ENCODE assay signal across 18 cellular contexts in the genomic region with DNA sequence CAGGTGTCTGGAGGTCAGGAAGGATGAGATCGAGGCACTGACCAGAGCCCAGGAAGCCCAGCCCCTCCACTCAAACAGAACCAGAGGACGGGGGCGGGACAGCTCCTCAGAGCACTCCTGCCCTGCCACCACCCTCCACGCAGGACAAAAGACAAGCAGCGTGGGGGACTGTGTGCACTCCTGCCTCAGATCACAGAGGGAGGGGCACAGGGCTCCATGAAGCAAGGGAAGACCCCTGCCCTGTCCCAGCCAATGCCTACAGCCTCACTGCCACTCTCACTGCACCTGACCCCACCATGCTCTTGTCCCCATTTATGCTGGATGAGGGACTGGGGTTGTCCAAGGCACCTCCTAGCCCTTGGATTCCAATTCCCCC.
A peak's percentile ranks its signal among the peaks of the same experiment; 100 is the strongest.
DNase-seq lines count a peak whose midpoint lies in the region; ATAC-seq, FAIRE-seq and TF ChIP-seq lines count a peak whose summit lies in the region.
"Had no signal": no experiment of that assay in that cellular context is flagged by ENCODE, and none has a peak within 500 bp of the region (broad histone marks: within the 10 kb centered on the region; RNA-seq: fewer than 3 reads in every experiment).

No MANE protein-coding gene starts in this region.

- TF ChIP-seq POLR2A in GM12891 (IDR thresholded peaks at IDR 0.05; ENCODE audit: low read depth, low read length) = no peak

- TF ChIP-seq CTCF in neural cell (IDR thresholded peaks at IDR 0.05; ENCODE audit: poor library complexity, severe bottlenecking) = no peak

- DNase-seq in T-helper 2 cell treated with Interferon-gamma antibody and Interleukin-4, amounts not matched to agents 5 μg/mL and 100 μg/mL, for 36 hours (ENCODE audit: low spot score) = no peak
- DNase-seq in T-helper 2 cell (no peak), GM12891 (ENCODE audit: insufficient read length, low spot score) (no peak), SW 1271 (lab: John Stamatoyannopoulos, UW) (no peak), T-helper 9 cell (no peak)
- DNase-seq in activated naive CD4-positive, alpha-beta T cell treated with anti-CD3 and anti-CD28 coated beads, Interleukin-2, amount 50 U/mL, for 72 hours (ENCODE audit: low spot score in 2 of 2) = no peak
- DNase-seq: activated CD8-positive, alpha-beta memory T cell treated with anti-CD3 and anti-CD28 coated beads, Interleukin-2, amount 50 U/mL, for 48 hours; NCI-H1048; PC-9; stimulated activated naive B cell treated with anti-CD40 and anti-IgM and Interleukin-4, amounts not matched to agents 10 μg/mL and 1 μg/mL and 100 μg/mL, for 72 hours had no signal

- H3K36me3 ChIP-seq in neural cell (ENCODE audit: insufficient read depth, low read length) = no peaks in the 10 kb centered on the region

- no peaks in the 10 kb centered on the region for H3K27me3 ChIP-seq in neural cell (ENCODE audit: insufficient read depth, low read depth, low read length)

- H3K9me3 ChIP-seq in neural cell (ENCODE audit: low read length) = no peaks in the 10 kb centered on the region
- H3K9me3 ChIP-seq: prostate gland had no signal

- peaks cover 16% of the 10 kb centered on the region for H3K4me1 Mint-ChIP-seq in T-helper 2 cell treated with Interferon-gamma antibody and Interleukin-4, amounts not matched to agents 5 μg/mL and 100 μg/mL, for 36 hours (ENCODE audit: low read depth)

- ATAC-seq in activated naive CD4-positive, alpha-beta T cell treated with anti-CD3 and anti-CD28 coated beads, Interleukin-2, amount 50 U/mL, for 72 hours = peak in 1 of 2 donors; percentile 21
- ATAC-seq in HG03175 (IDR thresholded peaks at IDR 0.05; ENCODE audit: unreplicated experiment) = no peak
- ATAC-seq: K562 had no signal

- peak overlapping the region; percentile 46 for H3K4me3 Mint-ChIP-seq in T-helper 2 cell treated with Interferon-gamma antibody and Interleukin-4, amounts not matched to agents 5 μg/mL and 100 μg/mL, for 36 hours
- H3K4me3 Mint-ChIP-seq: stimulated activated naive B cell treated with anti-CD40 and anti-IgM and Interleukin-4, amounts not matched to agents 10 μg/mL and 1 μg/mL and 100 μg/mL, for 72 hours had no signal

- TF ChIP-seq RAD21 in neural cell (conservative IDR thresholded peaks at IDR 0.05) = no peak

- no peak overlapping the region for H3K9ac ChIP-seq in neural cell (ENCODE audit: low read length)

- H3K4me2 ChIP-seq in neural cell (ENCODE audit: low read length) = no peak overlapping the region
- H3K4me2 ChIP-seq: PC-9, smooth muscle cell had no signal

- no peaks in the 10 kb centered on the region for H3K27me3 Mint-ChIP-seq in T-helper 2 cell treated with Interferon-gamma antibody and Interleukin-4, amounts not matched to agents 5 μg/mL and 100 μg/mL, for 36 hours (ENCODE audit: low read depth)

- no peaks in the 10 kb centered on the region for H3K9me2 ChIP-seq in neural cell (ENCODE audit: insufficient read depth, low read length)

- H3F3A ChIP-seq in neural cell (ENCODE audit: insufficient read depth, low read length, poor library complexity, severe bottlenecking) = no peaks in the 10 kb centered on the region

- no peak overlapping the region for H2AFZ ChIP-seq in neural cell (ENCODE audit: low read depth, low read length)
- H2AFZ ChIP-seq: PC-9 had no signal

- H3K27ac ChIP-seq in neural cell (ENCODE audit: low read length) = no peak overlapping the region
- H3K27ac ChIP-seq: HL-60, PC-9, prostate gland had no signal

- H3K4me3 ChIP-seq in neural cell (ENCODE audit: low read length) = no peak overlapping the region
- H3K4me3 ChIP-seq: K562, PC-9, prostate gland, smooth muscle cell had no signal

- H3K79me2 ChIP-seq in neural cell (replicated peaks; ENCODE audit: insufficient read depth, low read length) = no peaks in the 10 kb centered on the region

- H3K9me3 Mint-ChIP-seq in T-helper 2 cell treated with Interferon-gamma antibody and Interleukin-4, amounts not matched to agents 5 μg/mL and 100 μg/mL, for 36 hours = no peaks in the 10 kb centered on the region
- H3K9me3 Mint-ChIP-seq in activated naive CD4-positive, alpha-beta T cell treated with anti-CD3 and anti-CD28 coated beads, Interleukin-2, amount 50 U/mL, for 72 hours = no peaks in the 10 kb centered on the region
- H3K9me3 Mint-ChIP-seq: stimulated activated naive B cell treated with anti-CD40 and anti-IgM and Interleukin-4, amounts not matched to agents 10 μg/mL and 1 μg/mL and 100 μg/mL, for 72 hours had no signal

- H3K36me3 Mint-ChIP-seq in T-helper 2 cell treated with Interferon-gamma antibody and Interleukin-4, amounts not matched to agents 5 μg/mL and 100 μg/mL, for 36 hours (ENCODE audit: low read depth) = no peaks in the 10 kb centered on the region
- peaks cover 0 to 7% of the 10 kb centered on the region in 2 donors for H3K36me3 Mint-ChIP-seq in activated naive CD4-positive, alpha-beta T cell treated with anti-CD3 and anti-CD28 coated beads, Interleukin-2, amount 50 U/mL, for 72 hours
- H3K36me3 Mint-ChIP-seq: stimulated activated naive B cell treated with anti-CD40 and anti-IgM and Interleukin-4, amounts not matched to agents 10 μg/mL and 1 μg/mL and 100 μg/mL, for 72 hours had no signal

- FAIRE-seq in GM12891 (lab: Jason Lieb, UNC) = peak; percentile 85
- FAIRE-seq: A204.1, endometrium, K562 had no signal

- TF ChIP-seq EP300 in neural cell (conservative IDR thresholded peaks at IDR 0.05; ENCODE audit: poor library complexity, severe bottlenecking) = no peak

- peak overlapping the region; percentile 61 for H3K27ac Mint-ChIP-seq in T-helper 2 cell treated with Interferon-gamma antibody and Interleukin-4, amounts not matched to agents 5 μg/mL and 100 μg/mL, for 36 hours
- H3K27ac Mint-ChIP-seq in activated naive CD4-positive, alpha-beta T cell treated with anti-CD3 and anti-CD28 coated beads, Interleukin-2, amount 50 U/mL, for 72 hours = peak overlapping the region; percentile 46 to 73
- H3K27ac Mint-ChIP-seq: stimulated activated naive B cell treated with anti-CD40 and anti-IgM and Interleukin-4, amounts not matched to agents 10 μg/mL and 1 μg/mL and 100 μg/mL, for 72 hours had no signal

- no peaks in the 10 kb centered on the region for H4K20me1 ChIP-seq in neural cell (ENCODE audit: insufficient read depth)

TF ChIP-seq in GM12891, 5 proteins besides CTCF, POLR2A, EP300 and RAD21:
- TF ChIP-seq POU2F2 (IDR thresholded peaks at IDR 0.05; ENCODE audit: low read depth, low read length) (no peak), POLR2AphosphoS5 (IDR thresholded peaks at IDR 0.05; ENCODE audit: low read depth, low read length) (no peak), SPI1 (IDR thresholded peaks at IDR 0.05; ENCODE audit: low read depth, low read length) (no peak), TAF1 (IDR thresholded peaks at IDR 0.05; ENCODE audit: low read depth, low read length) (no peak), PAX5 (IDR thresholded peaks at IDR 0.05; ENCODE audit: insufficient read depth, low read length, severe bottlenecking) (no peak)
TF ChIP-seq in GM12891: peak in this region for 0.

TF ChIP-seq in neural cell, 6 proteins besides CTCF, POLR2A, EP300 and RAD21:
- TF ChIP-seq EZH2 (IDR thresholded peaks at IDR 0.05; ENCODE audit: borderline replicate concordance, insufficient read depth, low read length, poor library complexity, severe bottlenecking) = no peak
- TF ChIP-seq, protein P1, sequence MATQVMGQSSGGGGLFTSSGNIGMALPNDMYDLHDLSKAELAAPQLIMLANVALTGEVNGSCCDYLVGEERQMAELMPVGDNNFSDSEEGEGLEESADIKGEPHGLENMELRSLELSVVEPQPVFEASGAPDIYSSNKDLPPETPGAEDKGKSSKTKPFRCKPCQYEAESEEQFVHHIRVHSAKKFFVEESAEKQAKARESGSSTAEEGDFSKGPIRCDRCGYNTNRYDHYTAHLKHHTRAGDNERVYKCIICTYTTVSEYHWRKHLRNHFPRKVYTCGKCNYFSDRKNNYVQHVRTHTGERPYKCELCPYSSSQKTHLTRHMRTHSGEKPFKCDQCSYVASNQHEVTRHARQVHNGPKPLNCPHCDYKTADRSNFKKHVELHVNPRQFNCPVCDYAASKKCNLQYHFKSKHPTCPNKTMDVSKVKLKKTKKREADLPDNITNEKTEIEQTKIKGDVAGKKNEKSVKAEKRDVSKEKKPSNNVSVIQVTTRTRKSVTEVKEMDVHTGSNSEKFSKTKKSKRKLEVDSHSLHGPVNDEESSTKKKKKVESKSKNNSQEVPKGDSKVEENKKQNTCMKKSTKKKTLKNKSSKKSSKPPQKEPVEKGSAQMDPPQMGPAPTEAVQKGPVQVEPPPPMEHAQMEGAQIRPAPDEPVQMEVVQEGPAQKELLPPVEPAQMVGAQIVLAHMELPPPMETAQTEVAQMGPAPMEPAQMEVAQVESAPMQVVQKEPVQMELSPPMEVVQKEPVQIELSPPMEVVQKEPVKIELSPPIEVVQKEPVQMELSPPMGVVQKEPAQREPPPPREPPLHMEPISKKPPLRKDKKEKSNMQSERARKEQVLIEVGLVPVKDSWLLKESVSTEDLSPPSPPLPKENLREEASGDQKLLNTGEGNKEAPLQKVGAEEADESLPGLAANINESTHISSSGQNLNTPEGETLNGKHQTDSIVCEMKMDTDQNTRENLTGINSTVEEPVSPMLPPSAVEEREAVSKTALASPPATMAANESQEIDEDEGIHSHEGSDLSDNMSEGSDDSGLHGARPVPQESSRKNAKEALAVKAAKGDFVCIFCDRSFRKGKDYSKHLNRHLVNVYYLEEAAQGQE (IDR thresholded peaks at IDR 0.05; ENCODE audit: borderline replicate concordance) = no peak
- TF ChIP-seq POLR2AphosphoS5 (IDR thresholded peaks at IDR 0.05) = no peak
- TF ChIP-seq TAF1 (IDR thresholded peaks at IDR 0.05; ENCODE audit: low read depth) = no peak
- peak; percentile 1 for TF ChIP-seq SMC3 (conservative IDR thresholded peaks at IDR 0.05; ENCODE audit: poor library complexity)
- TF ChIP-seq MXI1 (conservative IDR thresholded peaks at IDR 0.05; ENCODE audit: poor library complexity, severe bottlenecking) = no peak
